ENCODE assay signal across 8 cellular contexts in the genomic region with DNA sequence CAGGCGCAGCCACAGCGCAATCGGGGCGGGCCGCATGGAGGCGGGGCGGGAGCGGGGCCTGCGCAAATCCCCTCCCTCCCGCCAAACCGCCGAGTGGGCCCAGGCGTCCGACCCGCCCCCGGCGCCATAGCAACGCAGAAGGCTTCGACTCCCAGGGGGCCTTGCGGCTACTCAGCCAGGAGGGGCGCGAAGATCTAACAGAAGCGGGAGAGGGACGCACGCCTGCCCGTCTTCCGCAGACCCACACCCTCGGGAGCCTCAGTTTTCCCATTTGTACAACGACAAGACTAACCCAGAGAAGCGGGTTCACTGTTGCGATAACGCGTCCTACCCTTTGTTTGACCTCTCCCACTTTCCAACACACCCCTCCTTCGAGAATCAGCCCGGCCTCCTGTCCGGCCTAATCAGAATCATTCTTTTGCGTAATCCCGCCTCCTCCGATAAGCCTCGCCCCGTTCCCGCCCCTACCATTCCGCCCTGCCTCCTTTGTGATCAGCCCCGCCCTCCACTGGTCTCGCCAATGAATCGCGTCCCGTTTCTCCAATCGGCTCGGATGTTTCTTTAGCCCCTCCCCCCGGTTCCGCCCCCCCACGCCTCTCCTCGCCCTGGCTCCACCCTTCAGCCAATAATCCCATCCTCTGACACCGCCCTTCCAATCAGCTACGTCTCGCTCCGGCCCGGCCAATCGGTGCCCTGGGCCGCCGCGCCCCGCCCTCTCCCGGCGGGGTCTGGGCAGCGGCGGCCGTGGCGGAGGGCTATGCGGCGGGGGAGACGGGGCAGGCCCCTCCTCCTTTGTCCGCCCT. TPM values are rescaled to one million over a fixed set of nuclear protein-coding genes. Genes with fewer than 3 reads are reported as not detected.
A peak's percentile ranks its signal among the peaks of the same experiment; 100 is the strongest.
DNase-seq lines count a peak whose midpoint lies in the region; ATAC-seq and TF ChIP-seq lines count a peak whose summit lies in the region.

TSS of gene PCSK4 (minus strand) at position 40 of the 803 bp plus-strand sequence. CDS start at position 36, 4 bp downstream.

- peak within 1 kb of the TSS; percentile 92 for H3K4me3 ChIP-seq in CD8-positive, alpha-beta memory T cell (ENCODE audit: low read length)
- H3K4me3 ChIP-seq in endodermal cell (ENCODE audit: low read length): peak within 1 kb of the TSS; percentile 87
- H3K4me3 ChIP-seq in mesendoderm (ENCODE audit: low read length): peak within 1 kb of the TSS; percentile 41

- no peak within 1 kb of the TSS for H4K5ac ChIP-seq in mesendoderm (ENCODE audit: low read length)

- H3K79me1 ChIP-seq in mesendoderm (ENCODE audit: low read length): no peaks in the 10 kb centered on the region

- ATAC-seq in GM21381 (IDR thresholded peaks at IDR 0.05; ENCODE audit: unreplicated experiment): peak; percentile 81

- H3K18ac ChIP-seq in mesendoderm (ENCODE audit: low read length): peak within 1 kb of the TSS; percentile 11

- peak within 1 kb of the TSS; percentile 70 to 92 (median 90) for H3K27ac Mint-ChIP-seq in CD8-positive, alpha-beta memory T cell
- peak within 1 kb of the TSS; percentile 99 for H3K27ac Mint-ChIP-seq in endodermal cell

- no peak for TF ChIP-seq CTCF in endodermal cell (conservative IDR thresholded peaks at IDR 0.05)

- no peaks in the 10 kb centered on the region for H3K9me3 ChIP-seq in CD8-positive, alpha-beta memory T cell (ENCODE audit: low read length)
- no peaks in the 10 kb centered on the region for H3K9me3 ChIP-seq in endodermal cell (ENCODE audit: control insufficient read depth, low read length)

- H3K36me3 ChIP-seq in CD8-positive, alpha-beta memory T cell (ENCODE audit: insufficient read depth, low read length): no peaks in the 10 kb centered on the region
- H3K36me3 ChIP-seq in endodermal cell (ENCODE audit: control insufficient read depth, insufficient read depth, low read length) (no peaks in the 10 kb centered on the region), mesendoderm (ENCODE audit: control insufficient read depth, insufficient read depth, low read length) (no peaks in the 10 kb centered on the region)

- no peak within 1 kb of the TSS for H2BK5ac ChIP-seq in mesendoderm (ENCODE audit: low read length)

- H3K27me3 Mint-ChIP-seq in CD8-positive, alpha-beta memory T cell: peaks cover 0 to 6% of the 10 kb centered on the region in 2 donors
- peaks cover 32% of the 10 kb centered on the region for H3K27me3 Mint-ChIP-seq in endodermal cell (ENCODE audit: insufficient read depth)

- H3K23ac ChIP-seq in mesendoderm (ENCODE audit: low read length): no peak within 1 kb of the TSS

- 0% methylated on average over 43 to 74 of the region's 74 CpGs for WGBS in endodermal cell (ENCODE audit: insufficient coverage in 1 of 2, insufficient read length in 1 of 2), 2 experiments
- no CpG with 5 or more reads among the region's 74 CpGs for WGBS in mesendoderm (ENCODE audit: extremely low coverage, insufficient coverage, low lambda C conversion rate)

- H4K8ac ChIP-seq in mesendoderm (ENCODE audit: low read depth, low read length): no peak within 1 kb of the TSS

- H3K4me1 Mint-ChIP-seq in CD8-positive, alpha-beta memory T cell: peaks cover 7 to 18% (median 14%) of the 10 kb centered on the region in 3 donors
- H3K4me1 Mint-ChIP-seq in endodermal cell: peaks cover 5% of the 10 kb centered on the region

- no peak within 1 kb of the TSS for H2BK120ac ChIP-seq in mesendoderm (ENCODE audit: low read depth, low read length)

- POLR2A ChIA-PET in CD8-positive, alpha-beta memory T cell (lab: Charles Lee): interaction anchor here (0.6 to 1.3 kb wide), 8 partner anchors 11 to 352 kb away, joined by 3 to 5 read pairs (median 4); partner anchors contain the start of gene C19orf25

- H3K4ac ChIP-seq in mesendoderm (ENCODE audit: low read depth, low read length): no peak within 1 kb of the TSS

- H2BK15ac ChIP-seq in mesendoderm (replicated peaks; ENCODE audit: low read depth): no peak within 1 kb of the TSS

- peaks cover 10% of the 10 kb centered on the region for H3K4me1 ChIP-seq in CD8-positive, alpha-beta memory T cell (ENCODE audit: insufficient read depth, low read length)
- no peaks in the 10 kb centered on the region for H3K4me1 ChIP-seq in endodermal cell (ENCODE audit: control insufficient read depth, insufficient read depth, low read length)
- H3K4me1 ChIP-seq in mesendoderm (ENCODE audit: control insufficient read depth, low read depth, low read length): no peaks in the 10 kb centered on the region

- H3K36me3 Mint-ChIP-seq in CD8-positive, alpha-beta memory T cell: peaks cover 0 to 3% (median 0%) of the 10 kb centered on the region in 3 donors
- H3K36me3 Mint-ChIP-seq in endodermal cell (ENCODE audit: low read depth): no peaks in the 10 kb centered on the region

- H3K79me2 ChIP-seq in mesendoderm (ENCODE audit: control insufficient read depth, insufficient read depth, low read length): no peaks in the 10 kb centered on the region

- no peak within 1 kb of the TSS for H2AK5ac ChIP-seq in mesendoderm (ENCODE audit: low read length)

- peak within 1 kb of the TSS; percentile 84 to 96 (median 87) for H3K4me3 Mint-ChIP-seq in CD8-positive, alpha-beta memory T cell
- peak within 1 kb of the TSS; percentile 74 for H3K4me3 Mint-ChIP-seq in endodermal cell

- H3K56ac ChIP-seq in mesendoderm (ENCODE audit: low read length): peak within 1 kb of the TSS; percentile 87

- CTCF ChIA-PET in CD8-positive, alpha-beta memory T cell (lab: Charles Lee): interaction anchor here (0.7 to 1.8 kb wide), 4 partner anchors 14 to 839 kb away, joined by 3 to 5 read pairs (median 4); no protein-coding TSS in a partner anchor

- no peaks in the 10 kb centered on the region for H3K9me3 Mint-ChIP-seq in CD8-positive, alpha-beta memory T cell
- no peaks in the 10 kb centered on the region for H3K9me3 Mint-ChIP-seq in endodermal cell

- no peaks in the 10 kb centered on the region for H3K27me3 ChIP-seq in CD8-positive, alpha-beta memory T cell (ENCODE audit: insufficient read depth, low read length, poor library complexity, severe bottlenecking)
- H3K27me3 ChIP-seq in endodermal cell (ENCODE audit: control insufficient read depth, insufficient read depth, low read length, poor library complexity, severe bottlenecking): peaks cover 16% of the 10 kb centered on the region
- H3K27me3 ChIP-seq in mesendoderm (ENCODE audit: insufficient read depth, low read length, poor library complexity): peaks cover 4% of the 10 kb centered on the region

- H3K27ac ChIP-seq in CD8-positive, alpha-beta memory T cell (ENCODE audit: low read depth, low read length): peak within 1 kb of the TSS; percentile 69
- peak within 1 kb of the TSS; percentile 95 for H3K27ac ChIP-seq in endodermal cell (ENCODE audit: low read depth, low read length)
- H3K27ac ChIP-seq in mesendoderm (ENCODE audit: low read depth, low read length): no peak within 1 kb of the TSS

- peak; percentile 93 to 98 (median 97) for DNase-seq in CD8-positive, alpha-beta memory T cell
- DNase-seq in HUDEP-2 (lab: John Stamatoyannopoulos, UW; ENCODE audit: unreplicated experiment in 76 of 76): peak; percentile 89 to 100 (median 100)
- peak; percentile 98 for DNase-seq in NOMO-1 treated with dmso at 0.1 percent for 144 hours (lab: John Stamatoyannopoulos, UW; ENCODE audit: unreplicated experiment)
- DNase-seq in activated CD8-positive, alpha-beta memory T cell treated with anti-CD3 and anti-CD28 coated beads, Interleukin-2, amount 50 U/mL, for 24 hours (ENCODE audit: extremely low read depth): peak; percentile 95
- DNase-seq in endodermal cell: peak; percentile 100
- peak; percentile 99 for DNase-seq in mesendoderm
- DNase-seq in stimulated activated CD8-positive, alpha-beta memory T cell treated with anti-CD3 and anti-CD28 coated beads, Interleukin-12 subunit alpha, Interleukin-12 subunit beta, amount 100 ng/mL, for 4 hours (ENCODE audit: low read depth): peak; percentile 92

- peak within 1 kb of the TSS; percentile 85 for H3K4me2 ChIP-seq in mesendoderm (ENCODE audit: low read length)

- H3K9ac ChIP-seq in endodermal cell (ENCODE audit: extremely low read depth, low read length, poor library complexity, severe bottlenecking) (peak within 1 kb of the TSS; percentile 55), mesendoderm (ENCODE audit: low read length) (peak within 1 kb of the TSS; percentile 82)

RNA-seq across cellular contexts. Expression of gene PCSK4, which starts in this region (rescaled TPM):
- 1 to 10 TPM; 1.0 to 1.3 TPM for total RNA-seq in CD8-positive, alpha-beta memory T cell
- polyA plus RNA-seq in CD8-positive, alpha-beta memory T cell: 1.0 TPM
- 10 to 100 TPM; 25.2 to 31.6 TPM for total RNA-seq in endodermal cell
- polyA plus RNA-seq in endodermal cell (2013, experiment 1 of 2): 15.2 TPM
- polyA plus RNA-seq in endodermal cell (2013, experiment 2 of 2): 12.1 TPM
- polyA plus RNA-seq in mesendoderm (2013, experiment 1 of 2): 0.76 TPM
- 0.70 TPM for polyA plus RNA-seq in mesendoderm (2013, experiment 2 of 2)

Comparison
In these comparisons a context has a peak if more than half of its experiments do, and no peak if none do; other contexts are left out.
1. RNA of gene PCSK4 (total RNA-seq): 25.2 to 31.6 TPM in endodermal cell; 1.0 to 1.3 TPM in CD8-positive, alpha-beta memory T cell; every median in the first group is over 10 times any median in the second.
2. H3K4me3 ChIP-seq: peak in every context shown above with its lines; median percentile 92 in CD8-positive, alpha-beta memory T cell; 87 in endodermal cell; 41 in mesendoderm.
3. Peak in every context shown above with its lines, with median percentiles within 50 percentile points of each other: DNase-seq.